18 cellular contexts compared by ENCODE assay signal in genomic region chr2:69628325-69629038, GRCh38. TPM values are rescaled to one million over a fixed set of nuclear protein-coding genes. Genes with fewer than 3 reads are reported as not detected.
A peak's percentile ranks its signal among the peaks of the same experiment; 100 is the strongest.
DNase-seq lines count a peak whose midpoint lies in the region; ATAC-seq, FAIRE-seq and TF ChIP-seq lines count a peak whose summit lies in the region.
"Had no signal": no experiment of that assay in that cellular context is flagged by ENCODE, and none has a peak within 500 bp of the region (broad histone marks: within the 10 kb centered on the region; RNA-seq: fewer than 3 reads in every experiment).

No MANE protein-coding gene starts in this region.

- peak; percentile 24 for DNase-seq in activated T-cell treated with anti-CD3 and anti-CD28 coated beads, Interleukin-2, amount 50 U/mL, for 4 hours
- no peak for DNase-seq in activated T-cell treated with anti-CD3 and anti-CD28 coated beads, Interleukin-2, amount 50 U/mL, for 24 hours
- DNase-seq in NOMO-1 treated with dmso at 0.1 percent for 144 hours (lab: John Stamatoyannopoulos, UW; ENCODE audit: unreplicated experiment), result peak; percentile 53
- no peak for DNase-seq in GM12878 (ENCODE audit: low read depth, low spot score)
- no peak for DNase-seq in stimulated activated naive CD8-positive, alpha-beta T cell treated with anti-CD3 and anti-CD28 coated beads, Interleukin-15, amount 100 ng/mL, for 72 hours
- no peak for DNase-seq in NCI-H1694 treated with DMSO at 0.1 percent for 48 hours (lab: John Stamatoyannopoulos, UW)
- DNase-seq in Calu3, result no peak
- DNase-seq in A673 (ENCODE audit: low spot score), result no peak
- DNase-seq: DMS79 treated with DMSO at 0.1 percent for 48 hours, immature natural killer cell, mesendoderm, NCI-H1092, ovary, PC-9, small intestine had no signal

- H3K79me2 ChIP-seq in GM12878 (ENCODE audit: control insufficient read depth, insufficient read depth, low read length), result peaks cover 28% of the 10 kb centered on the region

- no peak for TF ChIP-seq RAD21 in GM12878 (IDR thresholded peaks at IDR 0.05; ENCODE audit: insufficient read depth, low read depth, low read length)

- H3K9me3 Mint-ChIP-seq in activated T-cell treated with anti-CD3 and anti-CD28 coated beads, Interleukin-2, amount 50 U/mL, for 4 hours, result no peaks in the 10 kb centered on the region
- H3K9me3 Mint-ChIP-seq in activated T-cell treated with anti-CD3 and anti-CD28 coated beads, Interleukin-2, amount 50 U/mL, for 24 hours, result no peaks in the 10 kb centered on the region
- H3K9me3 Mint-ChIP-seq in stimulated activated naive CD8-positive, alpha-beta T cell treated with anti-CD3 and anti-CD28 coated beads, Interleukin-15, amount 100 ng/mL, for 72 hours, result no peaks in the 10 kb centered on the region
- H3K9me3 Mint-ChIP-seq in Calu3 (ENCODE audit: low read depth, unreplicated experiment), result no peaks in the 10 kb centered on the region
- H3K9me3 Mint-ChIP-seq: immature natural killer cell had no signal

- BruUV-seq in GM12878 (replicated peaks; lab: Mats Ljungman, UMichigan), result no TSS peak
- BruUV-seq in Calu3 (replicated peaks; lab: Mats Ljungman, UMichigan), result no TSS peak
- BruUV-seq in A673 (replicated peaks; lab: Mats Ljungman, UMichigan), result no TSS peak

- peaks cover 11% of the 10 kb centered on the region for H3K4me1 ChIP-seq in GM12878 (ENCODE audit: control insufficient read depth, insufficient read depth, low read length)
- no peaks in the 10 kb centered on the region for H3K4me1 ChIP-seq in A673 (ENCODE audit: insufficient read depth, low read length, poor library complexity, severe bottlenecking)

- peaks cover 29% of the 10 kb centered on the region for H3K4me1 Mint-ChIP-seq in activated T-cell treated with anti-CD3 and anti-CD28 coated beads, Interleukin-2, amount 50 U/mL, for 4 hours (ENCODE audit: low read depth)
- peaks cover 30% of the 10 kb centered on the region for H3K4me1 Mint-ChIP-seq in activated T-cell treated with anti-CD3 and anti-CD28 coated beads, Interleukin-2, amount 50 U/mL, for 24 hours (ENCODE audit: low read depth)
- H3K4me1 Mint-ChIP-seq in stimulated activated naive CD8-positive, alpha-beta T cell treated with anti-CD3 and anti-CD28 coated beads, Interleukin-15, amount 100 ng/mL, for 72 hours, result peaks cover 11% of the 10 kb centered on the region
- peaks cover 9% of the 10 kb centered on the region for H3K4me1 Mint-ChIP-seq in Calu3 (ENCODE audit: low read depth, unreplicated experiment)

- no peak overlapping the region for H3K27ac Mint-ChIP-seq in activated T-cell treated with anti-CD3 and anti-CD28 coated beads, Interleukin-2, amount 50 U/mL, for 24 hours
- peak overlapping the region; percentile 22 to 35 for H3K27ac Mint-ChIP-seq in stimulated activated naive CD8-positive, alpha-beta T cell treated with anti-CD3 and anti-CD28 coated beads, Interleukin-15, amount 100 ng/mL, for 72 hours
- H3K27ac Mint-ChIP-seq in Calu3 (ENCODE audit: unreplicated experiment), result no peak overlapping the region
- H3K27ac Mint-ChIP-seq: immature natural killer cell had no signal

- H3K4me3 ChIP-seq in GM12878, result no peak overlapping the region
- no peak overlapping the region for H3K4me3 ChIP-seq in A673 (ENCODE audit: low read depth, low read length, poor library complexity, severe bottlenecking)
- H3K4me3 ChIP-seq: gastroesophageal sphincter, ovary, PC-9, suprapubic skin had no signal

- no peak overlapping the region for H2AFZ ChIP-seq in GM12878 (ENCODE audit: control insufficient read depth, low read depth, low read length)
- H2AFZ ChIP-seq: PC-9 had no signal

- no peaks in the 10 kb centered on the region for H3K36me3 Mint-ChIP-seq in activated T-cell treated with anti-CD3 and anti-CD28 coated beads, Interleukin-2, amount 50 U/mL, for 4 hours (ENCODE audit: insufficient read depth)
- H3K36me3 Mint-ChIP-seq in activated T-cell treated with anti-CD3 and anti-CD28 coated beads, Interleukin-2, amount 50 U/mL, for 24 hours (ENCODE audit: low read depth), result peaks cover 16% of the 10 kb centered on the region
- H3K36me3 Mint-ChIP-seq in Calu3 (ENCODE audit: insufficient read depth, unreplicated experiment), result no peaks in the 10 kb centered on the region
- H3K36me3 Mint-ChIP-seq: immature natural killer cell had no signal

- RAD21 ChIA-PET in GM12878 (lab: Charles Lee; ENCODE audit: unreplicated experiment), result interaction anchor here (0.6 to 1.4 kb wide), 3 partner anchors 10 to 46 kb away, joined by 3 to 7 read pairs (median 6); no protein-coding TSS in a partner anchor

- no peak for TF ChIP-seq CTCF in GM12878 (IDR thresholded peaks at IDR 0.05 in 2 of 3, conservative IDR thresholded peaks at IDR 0.05 in 1 of 3; ENCODE audit: control insufficient read depth in 2 of 3, extremely low read depth in 1 of 3, insufficient read depth in 1 of 3, low read depth in 3 of 3, low read length in 3 of 3)
- TF ChIP-seq CTCF in Calu3 (IDR thresholded peaks at IDR 0.05; ENCODE audit: unreplicated experiment), result no peak
- TF ChIP-seq CTCF in A673 (conservative IDR thresholded peaks at IDR 0.05; ENCODE audit: low read depth, low read length), result no peak

- H3K36me3 ChIP-seq in GM12878 (ENCODE audit: control insufficient read depth in 2 of 2, insufficient read depth in 2 of 2, low read length in 1 of 2), result no peaks in the 10 kb centered on the region; a peak in 1 of 4 replicates
- H3K36me3 ChIP-seq in A673 (ENCODE audit: insufficient read depth, low read length, poor library complexity, severe bottlenecking), result no peaks in the 10 kb centered on the region
- H3K36me3 ChIP-seq: gastroesophageal sphincter, ovary, suprapubic skin had no signal

- no peaks in the 10 kb centered on the region for H4K20me1 ChIP-seq in GM12878 (ENCODE audit: control insufficient read depth, insufficient read depth)

- peak overlapping the region; percentile 22; the same call in 1 of the 2 replicates for H3K4me2 ChIP-seq in GM12878 (ENCODE audit: control insufficient read depth, insufficient read depth)
- H3K4me2 ChIP-seq: PC-9 had no signal

- SMC1A ChIA-PET in GM12878 (lab: Charles Lee; ENCODE audit: uncharacterized antibody, unreplicated experiment), result interaction anchor here (0.6 to 2.4 kb wide), 9 partner anchors 9 to 377 kb away, joined by 3 to 11 read pairs (median 4); no protein-coding TSS in a partner anchor

- H3K9me3 ChIP-seq in GM12878 (replicated peaks; ENCODE audit: control insufficient read depth, insufficient read depth, low read length) (no peaks in the 10 kb centered on the region), A673 (ENCODE audit: low read depth, low read length, poor library complexity, severe bottlenecking) (no peaks in the 10 kb centered on the region)
- H3K9me3 ChIP-seq: gastroesophageal sphincter, ovary, suprapubic skin had no signal

- WGBS in GM12878 (ENCODE audit: insufficient coverage, insufficient replicate concordance, low lambda C conversion rate, missing lambda C conversion rate), result 49% methylated on average over 4 of the region's 4 CpGs

- in situ Hi-C loops in GM12878 (cut with MboI), result no loop called here

- peak; percentile 80 to 81 for ATAC-seq in activated T-cell treated with anti-CD3 and anti-CD28 coated beads, Interleukin-2, amount 50 U/mL, for 4 hours
- peak; percentile 62 for ATAC-seq in GM12878
- ATAC-seq in stimulated activated naive CD8-positive, alpha-beta T cell treated with anti-CD3 and anti-CD28 coated beads, Interleukin-15, amount 100 ng/mL, for 72 hours, result peak; percentile 83
- ATAC-seq: gastroesophageal sphincter had no signal

- CTCF ChIA-PET in GM12878 (lab: Yijun Ruan, JAX) (interaction anchor here (1.5 to 3.4 kb wide), 3 partner anchors 10 to 63 kb away, joined by 3 to 22 read pairs (median 17); no protein-coding TSS in a partner anchor), Calu3 (lab: Charles Lee) (no interaction called here), A673 (lab: Charles Lee) (no interaction called here)

- H3K27me3 Mint-ChIP-seq in activated T-cell treated with anti-CD3 and anti-CD28 coated beads, Interleukin-2, amount 50 U/mL, for 4 hours (ENCODE audit: low read depth), result no peaks in the 10 kb centered on the region
- no peaks in the 10 kb centered on the region for H3K27me3 Mint-ChIP-seq in activated T-cell treated with anti-CD3 and anti-CD28 coated beads, Interleukin-2, amount 50 U/mL, for 24 hours
- no peaks in the 10 kb centered on the region for H3K27me3 Mint-ChIP-seq in stimulated activated naive CD8-positive, alpha-beta T cell treated with anti-CD3 and anti-CD28 coated beads, Interleukin-15, amount 100 ng/mL, for 72 hours
- H3K27me3 Mint-ChIP-seq in Calu3 (ENCODE audit: unreplicated experiment), result no peaks in the 10 kb centered on the region

- no peak overlapping the region for H3K9ac ChIP-seq in GM12878 (ENCODE audit: control insufficient read depth, insufficient read depth, low read length)

- intact Hi-C loops in GM12878 (cut with micrococcal nuclease; ENCODE audit: unreplicated experiment) (no loop called here), Calu3 (cut with micrococcal nuclease; ENCODE audit: unreplicated experiment) (no loop called here), A673 (cut with micrococcal nuclease; ENCODE audit: unreplicated experiment) (no loop called here)

- POLR2A ChIA-PET in GM12878 (lab: Charles Lee), result interaction anchor here (1.0 to 1.2 kb wide), 2 partner anchors 9 to 13 kb away, joined by 4 read pairs; no protein-coding TSS in a partner anchor
- POLR2A ChIA-PET in A673 (lab: Charles Lee; ENCODE audit: low non-redundant PET), result no interaction called here

- H3K27me3 ChIP-seq in GM12878 (replicated peaks in 1 of 2; ENCODE audit: control insufficient read depth in 2 of 2, insufficient read depth in 2 of 2, low read length in 1 of 2), result no peaks in the 10 kb centered on the region
- H3K27me3 ChIP-seq in A673 (replicated peaks; ENCODE audit: insufficient read depth, low read depth, low read length, poor library complexity), result no peaks in the 10 kb centered on the region
- H3K27me3 ChIP-seq: gastroesophageal sphincter, ovary, suprapubic skin had no signal

- no peak for TF ChIP-seq POLR2A in GM12878 (IDR thresholded peaks at IDR 0.05; ENCODE audit: low read depth, low read length)

- no peak for TF ChIP-seq EP300 in GM12878 (IDR thresholded peaks at IDR 0.05; ENCODE audit: borderline replicate concordance in 1 of 2, control insufficient read depth in 1 of 2, low read depth in 2 of 2, low read length in 2 of 2)

- FAIRE-seq in GM12878 (lab: Jason Lieb, UNC), result no peak
- FAIRE-seq: endothelial cell of umbilical vein, small intestine had no signal

- H3K27ac ChIP-seq in GM12878 (ENCODE audit: control insufficient read depth, insufficient read depth) (no peak overlapping the region), A673 (ENCODE audit: low read depth, low read length, poor library complexity, severe bottlenecking) (no peak overlapping the region)
- H3K27ac ChIP-seq: gastroesophageal sphincter, ovary, PC-9, suprapubic skin had no signal

- no peak overlapping the region for H3K4me3 Mint-ChIP-seq in activated T-cell treated with anti-CD3 and anti-CD28 coated beads, Interleukin-2, amount 50 U/mL, for 4 hours
- no peak overlapping the region for H3K4me3 Mint-ChIP-seq in activated T-cell treated with anti-CD3 and anti-CD28 coated beads, Interleukin-2, amount 50 U/mL, for 24 hours
- no peak overlapping the region for H3K4me3 Mint-ChIP-seq in stimulated activated naive CD8-positive, alpha-beta T cell treated with anti-CD3 and anti-CD28 coated beads, Interleukin-15, amount 100 ng/mL, for 72 hours
- H3K4me3 Mint-ChIP-seq in Calu3 (ENCODE audit: low read depth, unreplicated experiment), result no peak overlapping the region
- H3K4me3 Mint-ChIP-seq: immature natural killer cell had no signal

RNA-seq across cellular contexts. Expression of gene AAK1, which starts 15.1 kb away (rescaled TPM):
- total RNA-seq in activated T-cell treated with anti-CD3 and anti-CD28 coated beads, Interleukin-2, amount 50 U/mL, for 4 hours, result 10 to 100 TPM; 46.1 to 54.5 (median 51.6) TPM
- 99.3 and 101 TPM in 2 replicates for total RNA-seq in GM12878 (2013; cell fraction: nucleolus; rRNA removed)
- total RNA-seq in GM12878 (2014; rRNA removed) (24.5 and 26.0 TPM in 2 replicates), GM12878 (2014; rRNA removed; fragmentation: Illumina TruSeq; extraction: Trizol) (15.0 and 15.4 TPM in 2 replicates), GM12878 (2021) (32.9 and 35.0 TPM in 2 replicates), Calu3 (2022) (46.7 and 60.1 TPM in 2 replicates), A673 (2021) (40.1 and 40.5 TPM in 2 replicates)
- 8.7 TPM for polyA plus RNA-seq in GM12878 (2011; ENCODE audit: low read depth)
- polyA plus RNA-seq in GM12878 (2011; rRNA removed) (10.3 and 12.0 TPM in 2 replicates), GM12878 (2014; fragmentation: Illumina TruSeq; extraction: Trizol) (17.6 and 18.1 TPM in 2 replicates), GM12878 (2014; fragmentation: Nextera tagmentation; extraction: Ambion mirVana) (1 to 10 TPM; 2.9 to 8.0 TPM), GM12878 (2014; rRNA removed) (16.9 and 21.0 TPM in 2 replicates), GM12878 (2016; fragmentation: Nextera tagmentation; extraction: Ambion mirVana) (10 to 100 TPM; 30.7 to 41.4 TPM)
- polyA plus RNA-seq in GM12878 (2011; cell fraction: cytosol; rRNA removed), result 9.9 and 13.4 TPM in 2 replicates
- polyA plus RNA-seq in GM12878 (2011; cell fraction: nucleus; rRNA removed), result 18.1 and 24.2 TPM in 2 replicates
- 13.3 and 15.6 TPM in 2 replicates for polyA plus RNA-seq in GM12878 (2012)
- 19.1 and 24.8 TPM in 2 replicates for polyA minus RNA-seq in GM12878 (2011; rRNA and poly(A)+ RNA removed)
- 12.2 and 13.6 TPM in 2 replicates for polyA minus RNA-seq in GM12878 (2011; cell fraction: cytosol; rRNA and poly(A)+ RNA removed)
- 25.9 and 39.5 TPM in 2 replicates for polyA minus RNA-seq in GM12878 (2011; cell fraction: nucleus; rRNA and poly(A)+ RNA removed)

Comparison
In these comparisons a context has a peak if more than half of its experiments do, and no peak if none do; other contexts are left out.
1. DNase-seq: peak in activated T-cell treated with anti-CD3 and anti-CD28 coated beads, Interleukin-2, amount 50 U/mL, for 4 hours (single experiment) and NOMO-1 treated with dmso at 0.1 percent for 144 hours (single experiment); none in activated T-cell treated with anti-CD3 and anti-CD28 coated beads, Interleukin-2, amount 50 U/mL, for 24 hours (single experiment), GM12878 (single experiment), stimulated activated naive CD8-positive, alpha-beta T cell treated with anti-CD3 and anti-CD28 coated beads, Interleukin-15, amount 100 ng/mL, for 72 hours (0 of 2), NCI-H1694 treated with DMSO at 0.1 percent for 48 hours (single experiment), Calu3 (single experiment) and A673 (single experiment).
2. H3K27ac Mint-ChIP-seq: peak in stimulated activated naive CD8-positive, alpha-beta T cell treated with anti-CD3 and anti-CD28 coated beads, Interleukin-15, amount 100 ng/mL, for 72 hours (2 of 2); none in activated T-cell treated with anti-CD3 and anti-CD28 coated beads, Interleukin-2, amount 50 U/mL, for 24 hours (single experiment) and Calu3 (single experiment).
3. Peak in every context shown above with its lines, with median percentiles within 50 percentile points of each other: ATAC-seq.